2 cellular contexts compared by ENCODE assay signal in the genomic region with DNA sequence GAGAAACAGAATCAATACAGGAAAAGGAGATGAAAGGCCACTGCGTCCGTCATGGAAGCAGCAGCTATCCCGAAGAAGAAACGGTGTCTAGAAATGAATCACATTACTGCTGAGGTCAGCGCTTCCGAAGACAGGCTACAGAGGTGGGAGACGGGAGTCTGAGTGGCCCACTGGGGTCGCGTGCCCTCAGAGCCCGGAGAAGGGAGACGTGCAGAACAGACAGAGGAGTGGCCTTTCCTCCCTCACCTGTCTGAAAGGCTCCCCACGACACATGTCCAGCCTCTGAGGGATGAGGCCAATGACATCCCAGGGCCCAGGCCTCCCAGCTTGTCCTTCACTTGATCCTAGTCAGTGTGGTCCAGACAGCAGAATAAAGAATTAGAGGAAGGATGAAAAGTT.
TF ChIP-seq lines count a peak whose summit lies in the region.

No MANE protein-coding gene starts in this region.

TF ChIP-seq in IMR-90, 13 proteins besides CTCF, POLR2A, EP300 and RAD21:
- no peak for TF ChIP-seq RCOR1 (IDR thresholded peaks at IDR 0.05; ENCODE audit: insufficient replicate concordance, low read length)
- no peak for TF ChIP-seq NFE2L2 (IDR thresholded peaks at IDR 0.05; ENCODE audit: low read depth, low read length)
- no peak for TF ChIP-seq FOS (IDR thresholded peaks at IDR 0.05; ENCODE audit: low read depth, low read length)
- TF ChIP-seq CHD1 (IDR thresholded peaks at IDR 0.05; ENCODE audit: low read depth, low read length): no peak
- no peak for TF ChIP-seq SMC3 (IDR thresholded peaks at IDR 0.05; ENCODE audit: low read depth, low read length)
- TF ChIP-seq MAFK (IDR thresholded peaks at IDR 0.05; ENCODE audit: low read depth, low read length): peak; percentile 97
- TF ChIP-seq MAZ (IDR thresholded peaks at IDR 0.05; ENCODE audit: borderline replicate concordance, low read depth, low read length): no peak
- TF ChIP-seq, protein P1, sequence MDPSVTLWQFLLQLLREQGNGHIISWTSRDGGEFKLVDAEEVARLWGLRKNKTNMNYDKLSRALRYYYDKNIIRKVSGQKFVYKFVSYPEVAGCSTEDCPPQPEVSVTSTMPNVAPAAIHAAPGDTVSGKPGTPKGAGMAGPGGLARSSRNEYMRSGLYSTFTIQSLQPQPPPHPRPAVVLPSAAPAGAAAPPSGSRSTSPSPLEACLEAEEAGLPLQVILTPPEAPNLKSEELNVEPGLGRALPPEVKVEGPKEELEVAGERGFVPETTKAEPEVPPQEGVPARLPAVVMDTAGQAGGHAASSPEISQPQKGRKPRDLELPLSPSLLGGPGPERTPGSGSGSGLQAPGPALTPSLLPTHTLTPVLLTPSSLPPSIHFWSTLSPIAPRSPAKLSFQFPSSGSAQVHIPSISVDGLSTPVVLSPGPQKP (IDR thresholded peaks at IDR 0.05; ENCODE audit: borderline replicate concordance, low read depth, low read length): no peak

TF ChIP-seq in H1, 55 proteins besides CTCF, POLR2A, EP300 and RAD21:
- TF ChIP-seq SP1 (IDR thresholded peaks at IDR 0.05; ENCODE audit: low read depth, low read length): no peak
- TF ChIP-seq CTBP2 (IDR thresholded peaks at IDR 0.05; ENCODE audit: borderline replicate concordance, insufficient read depth, insufficient read length, low read length): no peak
- peak; percentile 55 for TF ChIP-seq MAFK (IDR thresholded peaks at IDR 0.05; ENCODE audit: low read depth, low read length)
